Comparison of ENCODE assay signal across 5 cellular contexts in genomic region chr5:148281336-148281735, GRCh38. TPM values are rescaled to one million over a fixed set of nuclear protein-coding genes. Genes with fewer than 3 reads are reported as not detected.
"Had no signal": no experiment of that assay in that cellular context is flagged by ENCODE, and none has a peak within 500 bp of the region (broad histone marks: within the 10 kb centered on the region; RNA-seq: fewer than 3 reads in every experiment).

No MANE protein-coding gene starts in this region.

RNA-seq across cellular contexts. Expression of gene SPINK13, which starts 12.7 kb away (rescaled TPM):
- total RNA-seq: activated CD4-positive, alpha-beta memory T cell treated with anti-CD3 and anti-CD28 coated beads, Interleukin-2, amount 10 ng/mL, durations not matched to agents 7 days and 5 days; activated CD8-positive, alpha-beta memory T cell treated with anti-CD3 and anti-CD28 coated beads, Interleukin-2, amount 10 ng/mL, durations not matched to agents 7 days and 5 days; bronchial epithelial cell; Right ventricle myocardium superior had no signal

RNA-seq across cellular contexts. Expression of gene SPINK7, which starts 30.9 kb away (rescaled TPM):
- total RNA-seq: activated CD4-positive, alpha-beta memory T cell treated with anti-CD3 and anti-CD28 coated beads, Interleukin-2, amount 10 ng/mL, durations not matched to agents 7 days and 5 days; activated CD8-positive, alpha-beta memory T cell treated with anti-CD3 and anti-CD28 coated beads, Interleukin-2, amount 10 ng/mL, durations not matched to agents 7 days and 5 days; NCI-H460; Right ventricle myocardium superior had no signal

RNA-seq across cellular contexts. Expression of gene MARCOL, which starts 43.0 kb away (rescaled TPM):
- total RNA-seq: activated CD4-positive, alpha-beta memory T cell treated with anti-CD3 and anti-CD28 coated beads, Interleukin-2, amount 10 ng/mL, durations not matched to agents 7 days and 5 days; activated CD8-positive, alpha-beta memory T cell treated with anti-CD3 and anti-CD28 coated beads, Interleukin-2, amount 10 ng/mL, durations not matched to agents 7 days and 5 days; bronchial epithelial cell; Right ventricle myocardium superior had no signal

RNA-seq across cellular contexts. Expression of gene SPINK9, which starts 54.0 kb away (rescaled TPM):
- total RNA-seq: activated CD4-positive, alpha-beta memory T cell treated with anti-CD3 and anti-CD28 coated beads, Interleukin-2, amount 10 ng/mL, durations not matched to agents 7 days and 5 days; activated CD8-positive, alpha-beta memory T cell treated with anti-CD3 and anti-CD28 coated beads, Interleukin-2, amount 10 ng/mL, durations not matched to agents 7 days and 5 days; bronchial epithelial cell; NCI-H460; Right ventricle myocardium superior had no signal
